24 cellular contexts compared by ENCODE assay signal in the genomic region with DNA sequence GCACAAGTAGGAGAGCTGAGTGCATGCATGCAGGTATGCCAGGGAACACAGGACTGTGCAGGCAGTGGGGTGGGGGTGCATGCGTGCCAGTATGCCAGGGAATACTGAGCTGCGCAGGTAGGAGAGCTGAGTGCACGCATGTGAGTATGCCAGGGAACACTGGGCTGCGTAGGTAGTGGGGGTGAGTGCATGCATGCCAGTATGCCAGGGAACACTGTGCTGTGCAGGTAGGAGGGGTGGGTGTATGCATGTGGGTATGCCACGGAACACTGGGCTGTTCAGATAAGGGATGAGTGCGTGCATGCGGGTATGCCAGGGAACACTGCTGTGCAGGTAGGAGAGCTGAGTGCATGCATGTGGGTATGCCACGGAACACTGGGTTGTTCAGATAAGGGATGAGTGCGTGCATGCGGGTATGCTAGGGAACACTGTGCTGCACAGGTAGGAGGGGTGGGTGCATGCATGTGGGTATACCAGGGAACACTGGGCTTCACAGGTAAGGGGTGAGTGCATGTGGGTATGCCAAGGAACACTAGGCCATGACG.
"Had no signal": no experiment of that assay in that cellular context is flagged by ENCODE, and none has a peak within 500 bp of the region (broad histone marks: within the 10 kb centered on the region; RNA-seq: fewer than 3 reads in every experiment).

No MANE protein-coding gene starts in this region.

- H3K9me3 Mint-ChIP-seq: dendritic cell treated with granulocyte-macrophage colony-stimulating factor and Interleukin-4, amounts not matched to agents 40 ng/mL and 50 ng/mL, for 4 days; effector memory CD8-positive, alpha-beta T cell; immature natural killer cell; naive B cell; stimulated activated naive B cell treated with anti-CD40 and anti-IgM and Interleukin-4, amounts not matched to agents 10 μg/mL and 1 μg/mL and 100 μg/mL, for 72 hours; type B pancreatic cell had no signal

- H3K27ac ChIP-seq: epithelial cell of prostate, esophagus muscularis mucosa, gastrocnemius medialis, left ventricle myocardium inferior, lower lobe of right lung, ovary, prostate gland, spleen, uterus had no signal

- H3K36me3 ChIP-seq: esophagus muscularis mucosa, gastrocnemius medialis, left ventricle myocardium inferior, lower lobe of right lung, ovary, prostate gland, spleen, uterus had no signal

- H3K4me1 Mint-ChIP-seq: naive B cell; stimulated activated naive B cell treated with anti-CD40 and anti-IgM and Interleukin-4, amounts not matched to agents 10 μg/mL and 1 μg/mL and 100 μg/mL, for 72 hours had no signal

- H3K27me3 Mint-ChIP-seq: naive B cell; stimulated activated naive B cell treated with anti-CD40 and anti-IgM and Interleukin-4, amounts not matched to agents 10 μg/mL and 1 μg/mL and 100 μg/mL, for 72 hours; type B pancreatic cell had no signal

- H3K36me3 Mint-ChIP-seq: immature natural killer cell; naive B cell; stimulated activated naive B cell treated with anti-CD40 and anti-IgM and Interleukin-4, amounts not matched to agents 10 μg/mL and 1 μg/mL and 100 μg/mL, for 72 hours; type B pancreatic cell had no signal

- H3K27me3 ChIP-seq: esophagus muscularis mucosa, gastrocnemius medialis, ovary, spleen, uterus had no signal

- FAIRE-seq: colon, keratinocyte had no signal

- H3K27ac Mint-ChIP-seq: dendritic cell treated with granulocyte-macrophage colony-stimulating factor and Interleukin-4, amounts not matched to agents 40 ng/mL and 50 ng/mL, for 4 days; stimulated activated naive B cell treated with anti-CD40 and anti-IgM and Interleukin-4, amounts not matched to agents 10 μg/mL and 1 μg/mL and 100 μg/mL, for 72 hours; type B pancreatic cell had no signal

- H3K4me3 ChIP-seq: esophagus muscularis mucosa, gastrocnemius medialis, left ventricle myocardium inferior, lower lobe of right lung, ovary, prostate gland, spleen, uterus had no signal

- DNase-seq: cerebellar nuclear complex; effector memory CD8-positive, alpha-beta T cell; gastrocnemius medialis; immature natural killer cell; left cardiac atrium; left ventricle myocardium inferior; lower lobe of right lung; mesendoderm; naive B cell; ovary; retina; spleen; stimulated activated CD4-positive, alpha-beta T cell treated with anti-CD3 and anti-CD28 coated beads, Interleukin-15, amount 100 ng/mL, for 24 hours; stimulated activated CD4-positive, alpha-beta T cell treated with anti-CD3 and anti-CD28 coated beads, Interleukin-4, amount 100 ng/mL, for 4 hours; stimulated activated naive B cell treated with anti-CD40 and anti-IgM and Interleukin-4, amounts not matched to agents 10 μg/mL and 1 μg/mL and 100 μg/mL, for 72 hours; uterus had no signal

- H3K9me3 ChIP-seq: esophagus muscularis mucosa, gastrocnemius medialis, left ventricle myocardium inferior, lower lobe of right lung, ovary, prostate gland, spleen, uterus had no signal

- H3K4me3 Mint-ChIP-seq: dendritic cell treated with granulocyte-macrophage colony-stimulating factor and Interleukin-4, amounts not matched to agents 40 ng/mL and 50 ng/mL, for 4 days; effector memory CD8-positive, alpha-beta T cell; naive B cell; stimulated activated naive B cell treated with anti-CD40 and anti-IgM and Interleukin-4, amounts not matched to agents 10 μg/mL and 1 μg/mL and 100 μg/mL, for 72 hours; type B pancreatic cell had no signal

- ATAC-seq: effector memory CD8-positive, alpha-beta T cell; gastrocnemius medialis; left cardiac atrium; sciatic nerve had no signal

- H3K4me1 ChIP-seq: gastrocnemius medialis, lower lobe of right lung, prostate gland, spleen, uterus had no signal
